Comparison of ENCODE assay signal across 22 cellular contexts in the genomic region with DNA sequence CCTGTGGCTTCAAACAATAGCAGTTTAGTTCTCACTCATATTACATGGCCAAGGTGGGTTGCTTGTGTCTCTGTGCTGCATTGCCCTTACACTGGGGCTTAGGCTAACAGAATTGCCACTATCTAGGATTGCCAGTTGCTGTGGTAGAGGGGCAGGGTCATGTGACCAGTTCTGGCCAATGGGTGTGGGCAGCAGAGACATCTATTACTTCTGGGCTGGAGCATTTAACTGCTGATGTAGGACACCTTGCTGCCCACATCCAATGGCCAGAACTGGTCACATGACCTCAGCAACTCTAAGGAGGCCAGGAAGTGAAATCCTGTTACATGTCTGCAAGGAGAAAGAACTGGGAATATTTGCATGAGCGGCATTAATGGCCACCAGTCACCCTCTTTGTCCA.
DNase-seq lines count a peak whose midpoint lies in the region; ATAC-seq and TF ChIP-seq lines count a peak whose summit lies in the region.
"Had no signal": no experiment of that assay in that cellular context is flagged by ENCODE, and none has a peak within 500 bp of the region (broad histone marks: within the 10 kb centered on the region; RNA-seq: fewer than 3 reads in every experiment).

No MANE protein-coding gene starts in this region.

- no peak overlapping the region for H2BK5ac ChIP-seq in mesenchymal stem cell (ENCODE audit: low read depth, low read length, poor library complexity, severe bottlenecking)

- H3K27me3 Mint-ChIP-seq in GM23338 (ENCODE audit: insufficient read depth, low read depth, poor library complexity) = peaks cover 2% of the 10 kb centered on the region

- peak overlapping the region in 1 of 2 experiments; percentile 54 for H2BK12ac ChIP-seq in mesenchymal stem cell (ENCODE audit: low read length in 2 of 2)

- H3K4me3 ChIP-seq in SK-N-SH (ENCODE audit: low read depth in 2 of 2, low read length in 1 of 2) (no peak overlapping the region), mesenchymal stem cell (ENCODE audit: insufficient read depth in 1 of 2, low read depth in 1 of 2, low read length in 2 of 2) (no peak overlapping the region), GM23338 (no peak overlapping the region), aorta (ENCODE audit: low read length in 2 of 2) (no peak overlapping the region)
- H3K4me3 ChIP-seq: Peyer's patch, SJSA1 had no signal

- no peak for TF ChIP-seq EP300 in SK-N-SH (IDR thresholded peaks at IDR 0.05; ENCODE audit: borderline replicate concordance in 1 of 2, low read depth in 1 of 2, low read length in 1 of 2)

- H3K79me2 ChIP-seq in SK-N-SH (ENCODE audit: insufficient read depth) (peaks cover 1% of the 10 kb centered on the region), GM23338 (replicated peaks; ENCODE audit: insufficient read depth) (no peaks in the 10 kb centered on the region)

- H2AK5ac ChIP-seq in mesenchymal stem cell (ENCODE audit: low read length, severe bottlenecking) = no peak overlapping the region

- H3K27ac ChIP-seq in SK-N-SH (ENCODE audit: low read depth in 2 of 2, low read length in 1 of 2) (no peak overlapping the region), mesenchymal stem cell (ENCODE audit: low read length, poor library complexity, severe bottlenecking) (no peak overlapping the region), GM23338 (ENCODE audit: low read depth) (no peak overlapping the region), aorta (ENCODE audit: low read depth in 1 of 2, low read length in 2 of 2) (no peak overlapping the region)
- H3K27ac ChIP-seq: 22Rv1, C4-2B, Peyer's patch, SJSA1 had no signal

- peak overlapping the region; percentile 33 for H2BK15ac ChIP-seq in mesenchymal stem cell (ENCODE audit: low read depth, poor library complexity, severe bottlenecking)

- H3K27me3 ChIP-seq in SK-N-SH (ENCODE audit: insufficient read depth) (no peaks in the 10 kb centered on the region), mesenchymal stem cell (ENCODE audit: control insufficient read depth in 1 of 2, insufficient read depth in 1 of 2, low read length in 2 of 2) (no peaks in the 10 kb centered on the region), GM23338 (ENCODE audit: insufficient read depth) (no peaks in the 10 kb centered on the region), aorta (ENCODE audit: control insufficient read depth in 1 of 2, insufficient read depth in 2 of 2, low read length in 1 of 2) (no peaks in the 10 kb centered on the region)
- H3K27me3 ChIP-seq: Peyer's patch, SJSA1 had no signal

- no peak overlapping the region for H3K18ac ChIP-seq in mesenchymal stem cell (ENCODE audit: low read depth in 1 of 2, low read length in 2 of 2)

- peak overlapping the region; percentile 40 to 62 for H3K23ac ChIP-seq in mesenchymal stem cell (ENCODE audit: low read length in 2 of 2)

- H3K4me2 ChIP-seq in SK-N-SH (no peak overlapping the region), mesenchymal stem cell (ENCODE audit: low read length, poor library complexity, severe bottlenecking) (no peak overlapping the region), GM23338 (no peak overlapping the region)

- ATAC-seq in SK-N-SH treated with all-trans-retinoic acid at 6 μM for 48 hours (no peak), GM23338 (no peak), aorta (ENCODE audit: low FRiP score) (no peak)
- ATAC-seq in activated naive CD4-positive, alpha-beta T cell treated with anti-CD3 and anti-CD28 coated beads, Interleukin-2, amount 50 U/mL, for 72 hours = no peak

- H4K20me1 ChIP-seq in SK-N-SH (ENCODE audit: insufficient read depth) (no peaks in the 10 kb centered on the region), GM23338 (replicated peaks; ENCODE audit: insufficient read depth) (no peaks in the 10 kb centered on the region)

- POLR2A ChIA-PET in SK-N-SH (lab: Yijun Ruan, JAX) = no interaction called here

- no peaks in the 10 kb centered on the region for H3K9me2 ChIP-seq in SK-N-SH
- H3K9me2 ChIP-seq in GM23338 (ENCODE audit: insufficient read depth) = no peaks in the 10 kb centered on the region

- peaks cover 16% of the 10 kb centered on the region for H3K36me3 Mint-ChIP-seq in GM23338 (ENCODE audit: low read depth)
- peaks cover 11 to 40% of the 10 kb centered on the region in 2 donors for H3K36me3 Mint-ChIP-seq in activated naive CD4-positive, alpha-beta T cell treated with anti-CD3 and anti-CD28 coated beads, Interleukin-2, amount 50 U/mL, for 72 hours

- H3K4ac ChIP-seq in mesenchymal stem cell (ENCODE audit: low read depth in 1 of 2, low read length in 2 of 2) = no peak overlapping the region

- H2AFZ ChIP-seq in SK-N-SH (ENCODE audit: low read depth) (no peak overlapping the region), mesenchymal stem cell (ENCODE audit: low read depth, low read length) (no peak overlapping the region), GM23338 (no peak overlapping the region)

- DNase-seq in SK-N-SH = no peak
- DNase-seq in OCI-M1 (lab: John Stamatoyannopoulos, UW) = peak; percentile 42
- DNase-seq in mesenchymal stem cell = no peak
- DNase-seq in GM23338 (ENCODE audit: low spot score) = no peak
- DNase-seq in aorta = no peak
- DNase-seq in activated naive CD4-positive, alpha-beta T cell treated with anti-CD3 and anti-CD28 coated beads, Interleukin-2, amount 50 U/mL, for 72 hours (ENCODE audit: low spot score in 2 of 2) = no peak
- no peak for DNase-seq in HT-29 (ENCODE audit: low spot score)
- DNase-seq: AML-193, DMS79 treated with DMSO at 0.1 percent for 48 hours, NCI-H1092 treated with DMSO at 0.1 percent for 48 hours, NCI-H146, NCI-H2081, NCI-H2171 treated with DMSO at 0.1 percent for 48 hours, NCI-H446, NCI-H69, Peyer's patch, SW 1271, T-helper 2 cell had no signal

- H3K4me1 ChIP-seq in SK-N-SH (ENCODE audit: control insufficient read depth in 1 of 2, insufficient read depth in 2 of 2, low read depth in 1 of 2, low read length in 1 of 2) = no peaks in the 10 kb centered on the region
- H3K4me1 ChIP-seq in mesenchymal stem cell (ENCODE audit: control insufficient read depth, insufficient read depth, low read depth, low read length) = no peaks in the 10 kb centered on the region
- H3K4me1 ChIP-seq in GM23338 (ENCODE audit: insufficient read depth) = no peaks in the 10 kb centered on the region
- H3K4me1 ChIP-seq in aorta (ENCODE audit: control insufficient read depth in 1 of 2, insufficient read depth in 2 of 2, low read length in 2 of 2) = no peaks in the 10 kb centered on the region
- H3K4me1 ChIP-seq: Peyer's patch, SJSA1 had no signal

- peak overlapping the region in 1 of 2 experiments; percentile 22 for H3K14ac ChIP-seq in mesenchymal stem cell (ENCODE audit: low read length in 2 of 2)

- no peak overlapping the region for H3K4me3 Mint-ChIP-seq in GM23338

- no peak overlapping the region for H4K8ac ChIP-seq in mesenchymal stem cell (ENCODE audit: low read length)

- H3K79me1 ChIP-seq in mesenchymal stem cell (replicated peaks; ENCODE audit: low read length, poor library complexity, severe bottlenecking) = peaks cover 2% of the 10 kb centered on the region

- H2BK120ac ChIP-seq in mesenchymal stem cell (ENCODE audit: low read depth, low read length) = no peak overlapping the region

- no peak for TF ChIP-seq CTCF in SK-N-SH (IDR thresholded peaks at IDR 0.05)
- TF ChIP-seq CTCF in GM23338 (conservative IDR thresholded peaks at IDR 0.05; ENCODE audit: low read depth in 2 of 2) = no peak

- H4K91ac ChIP-seq in mesenchymal stem cell (ENCODE audit: low read length) = no peak overlapping the region

- no peak overlapping the region for H3K9ac ChIP-seq in SK-N-SH
- H3K9ac ChIP-seq in mesenchymal stem cell (ENCODE audit: low read length) = no peak overlapping the region

- H3F3A ChIP-seq in SK-N-SH (replicated peaks; ENCODE audit: insufficient read depth) = peaks cover 5% of the 10 kb centered on the region
- H3F3A ChIP-seq in GM23338 (replicated peaks; ENCODE audit: low read depth) = no peaks in the 10 kb centered on the region

- H3K36me3 ChIP-seq in SK-N-SH (replicated peaks in 1 of 2; ENCODE audit: control insufficient read depth in 1 of 2, insufficient read depth in 2 of 2, low read length in 1 of 2) = peaks cover 0 to 4% of the 10 kb centered on the region in 2 experiments
- H3K36me3 ChIP-seq in mesenchymal stem cell (ENCODE audit: control insufficient read depth in 1 of 2, insufficient read depth in 2 of 2, low read depth in 1 of 2, low read length in 2 of 2) = no peaks in the 10 kb centered on the region
- H3K36me3 ChIP-seq in GM23338 (ENCODE audit: insufficient read depth) = peaks cover 3% of the 10 kb centered on the region; the same call in 1 of the 2 replicates
- no peaks in the 10 kb centered on the region for H3K36me3 ChIP-seq in aorta (ENCODE audit: control insufficient read depth in 1 of 2, insufficient read depth in 2 of 2, low read length in 1 of 2)
- H3K36me3 ChIP-seq: Peyer's patch, SJSA1 had no signal

- WGBS in SK-N-SH (ENCODE audit: low lambda C conversion rate) = 89% methylated on average over 1 of the region's 1 CpG
- WGBS in mesenchymal stem cell = 100% methylated on average over 1 of the region's 1 CpG
- WGBS in aorta, 2 donors = 91 to 99% methylated on average over 1 of the region's 1 CpG

- intact Hi-C loops in aorta (cut with DNase I) = no loop called here

- H3K9me3 ChIP-seq in SK-N-SH = no peaks in the 10 kb centered on the region
- H3K9me3 ChIP-seq in mesenchymal stem cell (ENCODE audit: control insufficient read depth, low read length) = no peaks in the 10 kb centered on the region
- H3K9me3 ChIP-seq in aorta (ENCODE audit: control insufficient read depth, low read length) = no peaks in the 10 kb centered on the region
- H3K9me3 ChIP-seq: Peyer's patch, SJSA1 had no signal

- no peak for TF ChIP-seq RAD21 in SK-N-SH (IDR thresholded peaks at IDR 0.05; ENCODE audit: low read length)

- H3K9me3 Mint-ChIP-seq in GM23338 = peaks cover 27% of the 10 kb centered on the region
- H3K9me3 Mint-ChIP-seq in activated naive CD4-positive, alpha-beta T cell treated with anti-CD3 and anti-CD28 coated beads, Interleukin-2, amount 50 U/mL, for 72 hours = peaks cover 10 to 25% of the 10 kb centered on the region in 2 donors

- H3K27ac Mint-ChIP-seq in GM23338 = no peak overlapping the region
- no peak overlapping the region for H3K27ac Mint-ChIP-seq in activated naive CD4-positive, alpha-beta T cell treated with anti-CD3 and anti-CD28 coated beads, Interleukin-2, amount 50 U/mL, for 72 hours

- H3K4me1 Mint-ChIP-seq in GM23338 = no peaks in the 10 kb centered on the region

- CTCF ChIA-PET in SK-N-SH (lab: Yijun Ruan, JAX) = no interaction called here

TF ChIP-seq in SK-N-SH, 30 proteins besides CTCF, POLR2A, EP300 and RAD21 (continues in another document):
- TF ChIP-seq TCF12 (IDR thresholded peaks at IDR 0.05) (no peak), ELF1 (IDR thresholded peaks at IDR 0.05) (no peak), SMC3 (IDR thresholded peaks at IDR 0.05; ENCODE audit: low read depth, low read length) (no peak)

TF ChIP-seq in SK-N-SH treated with all-trans-retinoic acid at 6 μM for 48 hours, 23 proteins besides CTCF, POLR2A, EP300 and RAD21 (continues in another document):
- TF ChIP-seq GLIS3 (CRISPR knock-in tag; IDR thresholded peaks at IDR 0.05) (no peak), OSR1 (CRISPR knock-in tag; IDR thresholded peaks at IDR 0.05) (no peak), ESRRG (CRISPR knock-in tag; IDR thresholded peaks at IDR 0.05) (no peak)
